16 cellular contexts compared by ENCODE assay signal in genomic region chrX:154890990-154891639, GRCh38. TPM values are rescaled to one million over a fixed set of nuclear protein-coding genes. Genes with fewer than 3 reads are reported as not detected.
"Had no signal": no experiment of that assay in that cellular context is flagged by ENCODE, and none has a peak within 500 bp of the region (broad histone marks: within the 10 kb centered on the region; RNA-seq: fewer than 3 reads in every experiment).

No MANE protein-coding gene starts in this region.

- H3K4me3 ChIP-seq: psoas muscle had no signal

- DNase-seq: activated CD4-positive, alpha-beta T cell treated with anti-CD3 and anti-CD28 coated beads, Interleukin-2, amount 50 U/mL, for 4 hours; activated effector memory CD4-positive, alpha-beta T cell treated with Interleukin-2 at 50 U/mL for 16 hours; activated T-cell treated with anti-CD3 and anti-CD28 coated beads, Interleukin-2, amount 50 U/mL, for 1 hour; amygdala; dermis blood vessel endothelial cell; hypothalamus; kidney glomerular epithelial cell; psoas muscle; stimulated activated naive CD4-positive, alpha-beta T cell treated with Interleukin-2 at 50 U/mL for 16 hours; trophoblast cell had no signal

- H3K36me3 Mint-ChIP-seq: activated naive CD4-positive, alpha-beta T cell treated with anti-CD3 and anti-CD28 coated beads, Interleukin-2, amount 50 U/mL, for 72 hours had no signal

- H3K9me3 ChIP-seq: psoas muscle had no signal

- H3K4me1 ChIP-seq: psoas muscle had no signal

- H3K9me3 Mint-ChIP-seq: activated naive CD4-positive, alpha-beta T cell treated with anti-CD3 and anti-CD28 coated beads, Interleukin-2, amount 50 U/mL, for 72 hours had no signal

- H3K27ac Mint-ChIP-seq: activated naive CD4-positive, alpha-beta T cell treated with anti-CD3 and anti-CD28 coated beads, Interleukin-2, amount 50 U/mL, for 72 hours had no signal

RNA-seq across cellular contexts. Expression of gene SMIM9, which starts 56.7 kb away (rescaled TPM):
- total RNA-seq: activated naive CD4-positive, alpha-beta T cell treated with anti-CD3 and anti-CD28 coated beads, Interleukin-2, amount 50 U/mL, for 72 hours; cerebellum; dermis blood vessel endothelial cell; epithelial cell of proximal tubule; lower leg skin; osteoblast; psoas muscle; sciatic nerve had no signal
